In genomic region chr20:44536139-44536538, GRCh38 we compare ENCODE assay signal across 1 cellular context.
TF ChIP-seq lines count a peak whose summit lies in the region.

No MANE protein-coding gene starts in this region.

TF ChIP-seq in HepG2, 621 proteins besides CTCF, POLR2A, EP300 and RAD21:
- TF ChIP-seq TAF1 (CRISPR knock-in tag; IDR thresholded peaks at IDR 0.05) (no peak), ZNF891 (CRISPR knock-in tag; IDR thresholded peaks at IDR 0.05) (no peak), MAFG (CRISPR knock-in tag; IDR thresholded peaks at IDR 0.05) (no peak), CEBPZ (IDR thresholded peaks at IDR 0.05; ENCODE audit: low read length) (no peak), ZBTB4 (CRISPR knock-in tag; IDR thresholded peaks at IDR 0.05; ENCODE audit: borderline replicate concordance) (no peak), HNF4A (CRISPR knock-in tag; IDR thresholded peaks at IDR 0.05) (no peak), RBM39 (IDR thresholded peaks at IDR 0.05; ENCODE audit: low read depth, low read length, poor library complexity, severe bottlenecking) (no peak), ZNF20 (CRISPR knock-in tag; IDR thresholded peaks at IDR 0.05) (no peak), HOXA7 (CRISPR knock-in tag; IDR thresholded peaks at IDR 0.05) (no peak)
